In the genomic region with DNA sequence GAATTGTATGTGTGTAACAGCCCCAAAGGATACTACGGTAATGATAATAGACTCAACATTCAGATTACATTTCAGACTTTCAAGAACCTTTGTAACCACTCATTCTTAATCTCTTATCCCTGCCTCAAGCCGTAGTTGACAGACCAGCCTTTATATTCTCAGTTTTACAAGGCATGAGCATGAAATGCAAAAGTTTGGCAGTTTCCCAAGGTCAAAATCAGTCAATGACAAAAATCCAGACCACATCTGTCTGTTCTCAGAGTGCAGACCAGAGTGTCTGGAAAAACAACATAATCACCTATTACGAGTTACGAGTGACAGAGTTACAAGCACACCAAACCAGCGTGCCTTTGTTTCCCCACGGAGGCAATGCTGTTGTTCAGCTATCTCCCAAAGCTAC, we compare ENCODE assay signal across 22 cellular contexts.
"Had no signal": no experiment of that assay in that cellular context is flagged by ENCODE, and none has a peak within 500 bp of the region (broad histone marks: within the 10 kb centered on the region; RNA-seq: fewer than 3 reads in every experiment).

No MANE protein-coding gene starts in this region.

- H3K4me3 Mint-ChIP-seq: mesothelial cell of epicardium; naive B cell; natural killer cell treated with Interleukin-12 subunit alpha and Interleukin-12 subunit beta and Interleukin-15 and Interleukin-18, amount 100 ng/mL, for 72 hours; stimulated activated memory B cell treated with anti-CD40 and anti-IgM and Interleukin-4, amounts not matched to agents 10 μg/mL and 1 μg/mL and 100 μg/mL, for 72 hours; stimulated activated naive CD8-positive, alpha-beta T cell treated with anti-CD3 and anti-CD28 coated beads, Interleukin-15, amount 100 ng/mL, for 72 hours; type B pancreatic cell had no signal

- H3K27ac ChIP-seq: left ventricle myocardium inferior, ovary, prostate gland, skin epidermis, spleen, tibial nerve, uterus had no signal

- H3K4me1 Mint-ChIP-seq: stimulated activated memory B cell treated with anti-CD40 and anti-IgM and Interleukin-4, amounts not matched to agents 10 μg/mL and 1 μg/mL and 100 μg/mL, for 72 hours; stimulated activated naive CD8-positive, alpha-beta T cell treated with anti-CD3 and anti-CD28 coated beads, Interleukin-15, amount 100 ng/mL, for 72 hours had no signal

- H3K4me3 ChIP-seq: left ventricle myocardium inferior, lung, ovary, prostate gland, skin epidermis, spleen, tibial nerve, uterus had no signal

- H3K27me3 Mint-ChIP-seq: naive B cell; natural killer cell treated with Interleukin-12 subunit alpha and Interleukin-12 subunit beta and Interleukin-15 and Interleukin-18, amount 100 ng/mL, for 72 hours; stimulated activated memory B cell treated with anti-CD40 and anti-IgM and Interleukin-4, amounts not matched to agents 10 μg/mL and 1 μg/mL and 100 μg/mL, for 72 hours; stimulated activated naive CD8-positive, alpha-beta T cell treated with anti-CD3 and anti-CD28 coated beads, Interleukin-15, amount 100 ng/mL, for 72 hours; type B pancreatic cell had no signal

- H3K9me3 Mint-ChIP-seq: natural killer cell treated with Interleukin-12 subunit alpha and Interleukin-12 subunit beta and Interleukin-15 and Interleukin-18, amount 100 ng/mL, for 72 hours; stimulated activated memory B cell treated with anti-CD40 and anti-IgM and Interleukin-4, amounts not matched to agents 10 μg/mL and 1 μg/mL and 100 μg/mL, for 72 hours had no signal

- DNase-seq: islet precursor cell; left ventricle myocardium inferior; mesendoderm; naive B cell; ovary; retina; right cardiac atrium; spleen; stimulated activated CD4-positive, alpha-beta T cell treated with anti-CD3 and anti-CD28 coated beads, Interleukin-4, amount 100 ng/mL, for 24 hours; stimulated activated naive CD4-positive, alpha-beta T cell treated with Interleukin-2 at 50 U/mL for 16 hours; stimulated activated naive CD8-positive, alpha-beta T cell treated with anti-CD3 and anti-CD28 coated beads, Interleukin-15, amount 100 ng/mL, for 72 hours; substantia nigra; uterus had no signal

- H3K9me3 ChIP-seq: left ventricle myocardium inferior, ovary, prostate gland, spleen, tibial nerve, uterus had no signal

- H3K4me1 ChIP-seq: left ventricle myocardium inferior, prostate gland, spleen, tibial nerve, uterus had no signal

- H3K27ac Mint-ChIP-seq: naive B cell; natural killer cell treated with Interleukin-12 subunit alpha and Interleukin-12 subunit beta and Interleukin-15 and Interleukin-18, amount 100 ng/mL, for 72 hours; stimulated activated memory B cell treated with anti-CD40 and anti-IgM and Interleukin-4, amounts not matched to agents 10 μg/mL and 1 μg/mL and 100 μg/mL, for 72 hours; stimulated activated naive CD8-positive, alpha-beta T cell treated with anti-CD3 and anti-CD28 coated beads, Interleukin-15, amount 100 ng/mL, for 72 hours; type B pancreatic cell had no signal

- H3K27me3 ChIP-seq: ovary, spleen, tibial nerve, uterus had no signal

- H3K36me3 ChIP-seq: left ventricle myocardium inferior, ovary, prostate gland, uterus had no signal

- ATAC-seq: natural killer cell treated with Interleukin-12 subunit alpha and Interleukin-12 subunit beta and Interleukin-15 and Interleukin-18, amount 100 ng/mL, for 72 hours; right cardiac atrium; sciatic nerve; stimulated activated memory B cell treated with anti-CD40 and anti-IgM and Interleukin-4, amounts not matched to agents 10 μg/mL and 1 μg/mL and 100 μg/mL, for 72 hours; stimulated activated naive CD8-positive, alpha-beta T cell treated with anti-CD3 and anti-CD28 coated beads, Interleukin-15, amount 100 ng/mL, for 72 hours had no signal
